In genomic region chrX:7965436-7965835, GRCh38 we compare ENCODE assay signal across 6 cellular contexts.
"Had no signal": no experiment of that assay in that cellular context is flagged by ENCODE, and none has a peak within 500 bp of the region (broad histone marks: within the 10 kb centered on the region; RNA-seq: fewer than 3 reads in every experiment).

No MANE protein-coding gene starts in this region.

- H3K9me3 ChIP-seq: HAP-1 had no signal

- H3K4me2 ChIP-seq: GM23338 had no signal

- H3K27ac Mint-ChIP-seq: GM23338, HFFc6 had no signal

- H3K4me1 Mint-ChIP-seq: GM23338 had no signal

- H3K9me3 Mint-ChIP-seq: HFFc6 had no signal

- H3K4me1 ChIP-seq: HAP-1 had no signal

- DNase-seq: HFFc6, IMR-90 had no signal

- H2AFZ ChIP-seq: GM23338 had no signal

- H3K4me3 ChIP-seq: GM23338, HAP-1, K562 had no signal

- ATAC-seq: GM23338, HCT116, K562 had no signal

- H3K4me3 Mint-ChIP-seq: GM23338, HFFc6 had no signal
